In genomic region chr2:238021327-238021726, GRCh38 we compare ENCODE assay signal across 17 cellular contexts. TPM values are rescaled to one million over a fixed set of nuclear protein-coding genes. Genes with fewer than 3 reads are reported as not detected.
DNase-seq lines count a peak whose midpoint lies in the region; ATAC-seq, FAIRE-seq and TF ChIP-seq lines count a peak whose summit lies in the region.
"Had no signal": no experiment of that assay in that cellular context is flagged by ENCODE, and none has a peak within 500 bp of the region (broad histone marks: within the 10 kb centered on the region; RNA-seq: fewer than 3 reads in every experiment).

No MANE protein-coding gene starts in this region.

- H3K9me3 ChIP-seq in keratinocyte (ENCODE audit: control insufficient read depth, low read depth, low read length), result no peaks in the 10 kb centered on the region

- no peaks in the 10 kb centered on the region for H3K79me2 ChIP-seq in keratinocyte (ENCODE audit: control insufficient read depth, insufficient read depth, low read length)

- no peak for TF ChIP-seq CTCF in brain microvascular endothelial cell (IDR thresholded peaks at IDR 0.05; ENCODE audit: low read depth, low read length, missing control alignments)
- TF ChIP-seq CTCF in keratinocyte (optimal IDR thresholded peaks at IDR 0.05 in 1 of 3, IDR thresholded peaks at IDR 0.05 in 1 of 3, conservative IDR thresholded peaks at IDR 0.05 in 1 of 3; ENCODE audit: extremely low read depth in 1 of 3, insufficient read depth in 2 of 3, low read length in 3 of 3), result no peak

- no peak for ATAC-seq in left lobe of liver
- ATAC-seq: CD8-positive, alpha-beta T cell; HCT116; K562 had no signal

- peaks cover 28% of the 10 kb centered on the region for H3K4me1 ChIP-seq in keratinocyte (ENCODE audit: control insufficient read depth, extremely low read depth, insufficient read depth, low read length)

- H3K36me3 ChIP-seq in brain microvascular endothelial cell (replicated peaks), result peaks cover 2% of the 10 kb centered on the region
- peaks cover 9 to 16% of the 10 kb centered on the region in 2 experiments for H3K36me3 ChIP-seq in keratinocyte (ENCODE audit: control insufficient read depth in 2 of 2, extremely low read depth in 1 of 2, insufficient read depth in 2 of 2, low read length in 2 of 2)

- FAIRE-seq in HTR-8/SVneo (lab: Jason Lieb, UNC) (no peak), keratinocyte (lab: Jason Lieb, UNC) (peak; percentile 34)
- FAIRE-seq: G401.6, GM12891, K562 had no signal

- H3K27me3 ChIP-seq in brain microvascular endothelial cell (replicated peaks) (no peaks in the 10 kb centered on the region), keratinocyte (ENCODE audit: control insufficient read depth, extremely low read depth, insufficient read depth, low read length) (no peaks in the 10 kb centered on the region)

- DNase-seq in EH (ENCODE audit: low read depth), result peak; percentile 47
- peak; percentile 30 for DNase-seq in HTR-8/SVneo (ENCODE audit: insufficient read length, low spot score)
- DNase-seq in brain microvascular endothelial cell, result peak; percentile 28
- peak; percentile 26 for DNase-seq in keratinocyte (ENCODE audit: low read depth, low spot score)
- DNase-seq in stimulated activated CD8-positive, alpha-beta memory T cell treated with anti-CD3 and anti-CD28 coated beads, Interleukin-4, amount 100 ng/mL, for 48 hours, result no peak
- no peak for DNase-seq in activated effector memory CD4-positive, alpha-beta T cell treated with anti-CD3 and anti-CD28 coated beads, Interleukin-2, amount 50 U/mL, for 16 hours
- DNase-seq in left lobe of liver (ENCODE audit: low spot score), result no peak
- DNase-seq: ACHN; CD8-positive, alpha-beta T cell; NCI-H1092; NCI-H2107; Right ventricle myocardium superior had no signal

- H3K4me3 ChIP-seq in brain microvascular endothelial cell (ENCODE audit: low read depth, low read length) (no peak overlapping the region), keratinocyte (ENCODE audit: control insufficient read depth in 2 of 3, extremely low read depth in 1 of 3, insufficient read depth in 2 of 3, low read depth in 1 of 3, low read length in 3 of 3) (no peak overlapping the region)
- H3K4me3 ChIP-seq: K562, PC-9 had no signal

- no peak overlapping the region for H3K4me2 ChIP-seq in keratinocyte (ENCODE audit: control insufficient read depth, extremely low read depth, insufficient read depth, low read depth, low read length)
- H3K4me2 ChIP-seq: PC-9 had no signal

- no peaks in the 10 kb centered on the region for H4K20me1 ChIP-seq in keratinocyte (ENCODE audit: control insufficient read depth, extremely low read depth, insufficient read depth, low read length)

- in situ Hi-C loops in brain microvascular endothelial cell (cut with HindIII; ENCODE audit: low pct_ligation_motif_present, low sequenced_read_pairs), result no loop called here

- H3K9ac ChIP-seq in keratinocyte (ENCODE audit: control insufficient read depth, extremely low read depth, insufficient read depth, low read length), result no peak overlapping the region

- no peak overlapping the region for H2AFZ ChIP-seq in keratinocyte (ENCODE audit: control insufficient read depth, low read length)
- H2AFZ ChIP-seq: PC-9 had no signal

- dilution Hi-C loops in keratinocyte (cut with MboI; ENCODE audit: extremely low pct_ligation_motif_present, low sequenced_read_pairs), result no loop called here

- H3K9me1 ChIP-seq in keratinocyte (ENCODE audit: control insufficient read depth, extremely low read depth, insufficient read depth, low read length), result peaks cover 3% of the 10 kb centered on the region

- H3K27ac ChIP-seq in brain microvascular endothelial cell, result no peak overlapping the region
- H3K27ac ChIP-seq in keratinocyte (ENCODE audit: control insufficient read depth, insufficient read depth, low read length), result peak overlapping the region; percentile 6
- H3K27ac ChIP-seq: PC-9 had no signal

RNA-seq across cellular contexts. Expression of gene SCLY, which starts 39.5 kb away (rescaled TPM):
- 11.4 to 11.9 TPM (median 11.8 TPM) in 3 replicates for polyA plus RNA-seq in keratinocyte
- polyA plus RNA-seq in keratinocyte (2011; ENCODE audit: low read depth), result 3.2 TPM
- polyA plus RNA-seq in keratinocyte (2011; cell fraction: cytosol; rRNA removed), result 10.3 and 12.1 TPM in 2 replicates
- 14.2 and 15.5 TPM in 2 replicates for polyA plus RNA-seq in keratinocyte (2011; cell fraction: nucleus; rRNA removed)
- polyA plus RNA-seq in keratinocyte (2012; ENCODE audit: low replicate concordance), result 5.4 and 13.8 TPM in 2 replicates
- polyA minus RNA-seq in keratinocyte, result 11.0 to 21.0 TPM (median 15.0 TPM) in 3 replicates
- polyA minus RNA-seq in keratinocyte (2011; cell fraction: cytosol; rRNA and poly(A)+ RNA removed), result 18.4 TPM
- 8.4 and 13.3 TPM in 2 replicates for polyA minus RNA-seq in keratinocyte (2011; cell fraction: nucleus; rRNA and poly(A)+ RNA removed)
- total RNA-seq in left lobe of liver, result 40.6 TPM

RNA-seq across cellular contexts. Expression of gene UBE2F, which starts 54.5 kb away (rescaled TPM):
- 63.6 to 98.6 TPM (median 95.6 TPM) in 3 replicates for polyA plus RNA-seq in keratinocyte
- polyA plus RNA-seq in keratinocyte (2011; ENCODE audit: low read depth), result 18.8 TPM
- polyA plus RNA-seq in keratinocyte (2011; cell fraction: cytosol; rRNA removed), result 94.7 and 142 TPM in 2 replicates
- polyA plus RNA-seq in keratinocyte (2011; cell fraction: nucleus; rRNA removed), result 35.2 and 44.2 TPM in 2 replicates
- polyA plus RNA-seq in keratinocyte (2012; ENCODE audit: low replicate concordance), result 62.5 and 68.7 TPM in 2 replicates
- 26.1 to 39.6 TPM (median 34.8 TPM) in 3 replicates for polyA minus RNA-seq in keratinocyte
- polyA minus RNA-seq in keratinocyte (2011; cell fraction: cytosol; rRNA and poly(A)+ RNA removed), result 48.3 TPM
- polyA minus RNA-seq in keratinocyte (2011; cell fraction: nucleus; rRNA and poly(A)+ RNA removed), result 20.0 and 28.0 TPM in 2 replicates
- total RNA-seq in left lobe of liver, result 29.3 TPM

Comparison
In these comparisons a context has a peak if more than half of its experiments do, and no peak if none do; other contexts are left out.
1. DNase-seq: peak in EH (single experiment), HTR-8/SVneo (single experiment), brain microvascular endothelial cell (single experiment) and keratinocyte (single experiment); none in stimulated activated CD8-positive, alpha-beta memory T cell treated with anti-CD3 and anti-CD28 coated beads, Interleukin-4, amount 100 ng/mL, for 48 hours (single experiment), activated effector memory CD4-positive, alpha-beta T cell treated with anti-CD3 and anti-CD28 coated beads, Interleukin-2, amount 50 U/mL, for 16 hours (single experiment) and left lobe of liver (single experiment).